35 cellular contexts compared by ENCODE assay signal in genomic region chr17:55381017-55381770, GRCh38.
"Had no signal": no experiment of that assay in that cellular context is flagged by ENCODE, and none has a peak within 500 bp of the region (broad histone marks: within the 10 kb centered on the region; RNA-seq: fewer than 3 reads in every experiment).

No MANE protein-coding gene starts in this region.

- H3K9me3 Mint-ChIP-seq: activated B cell treated with CpG ODN at 0.5 μM for 24 hours; activated CD4-positive, alpha-beta memory T cell treated with anti-CD3 and anti-CD28 coated beads for 36 hours; activated CD4-positive, alpha-beta T cell treated with anti-CD3 and anti-CD28 coated beads, Interleukin-2, amount 10 ng/mL, durations not matched to agents 24 days and 14 days; activated CD8-positive, alpha-beta T cell treated with anti-CD3 and anti-CD28 coated beads for 36 hours; activated naive CD4-positive, alpha-beta T cell treated with anti-CD3 and anti-CD28 coated beads for 36 hours; activated naive CD4-positive, alpha-beta T cell treated with anti-CD3 and anti-CD28 coated beads, Interleukin-2, amount 50 U/mL, for 72 hours; activated naive CD8-positive, alpha-beta T cell treated with anti-CD3 and anti-CD28 coated beads for 36 hours; activated T-cell treated with anti-CD3 and anti-CD28 coated beads, Interleukin-2, amount 50 U/mL, for 4 hours; activated T-cell treated with anti-CD3 and anti-CD28 coated beads, Interleukin-2, amount 50 U/mL, for 72 hours; activated T-helper 1 cell treated with anti-CD3 and anti-CD28 coated beads, Interleukin-12 subunit alpha, Interleukin-12 subunit beta, Interleukin-2, Interleukin-4 antibody, amounts not matched to agents 30 ng/mL and 10 ng/mL and 1 ng/mL, durations not matched to agents 14 hours and 24 hours and 36 hours; activated T-helper 17 cell treated with anti-CD3 and anti-CD28 coated beads, Interleukin-2, amount 50 U/mL, for 72 hours; T-helper 1 cell treated with Interleukin-12 subunit alpha and Interleukin-12 subunit beta and Interleukin-4 antibody, amounts not matched to agents 30 μg/mL and 1 μg/mL, for 36 hours; T-helper 2 cell treated with Interferon-gamma antibody and Interleukin-4, amounts not matched to agents 5 μg/mL and 100 μg/mL, for 36 hours had no signal

- H3K4me1 Mint-ChIP-seq: activated B cell treated with CpG ODN at 0.5 μM for 24 hours; activated CD4-positive, alpha-beta T cell treated with anti-CD3 and anti-CD28 coated beads, Interleukin-2, amount 10 ng/mL, durations not matched to agents 24 days and 14 days; activated naive CD8-positive, alpha-beta T cell treated with anti-CD3 and anti-CD28 coated beads for 36 hours; activated T-helper 17 cell treated with anti-CD3 and anti-CD28 coated beads, Interleukin-2, amount 50 U/mL, for 72 hours had no signal

- ATAC-seq: activated CD8-positive, alpha-beta T cell treated with anti-CD3 and anti-CD28 coated beads for 36 hours; activated naive CD4-positive, alpha-beta T cell treated with anti-CD3 and anti-CD28 coated beads, Interleukin-2, amount 50 U/mL, for 72 hours; activated T-cell treated with anti-CD3 and anti-CD28 coated beads, Interleukin-2, amount 50 U/mL, for 4 hours; activated T-cell treated with anti-CD3 and anti-CD28 coated beads, Interleukin-2, amount 50 U/mL, for 72 hours; activated T-helper 17 cell treated with anti-CD3 and anti-CD28 coated beads, Interleukin-2, amount 50 U/mL, for 72 hours; body of pancreas had no signal

- H3K27ac Mint-ChIP-seq: activated B cell treated with CpG ODN at 0.5 μM for 24 hours; activated CD4-positive, alpha-beta memory T cell treated with anti-CD3 and anti-CD28 coated beads for 36 hours; activated CD4-positive, alpha-beta T cell treated with anti-CD3 and anti-CD28 coated beads, Interleukin-2, amount 10 ng/mL, durations not matched to agents 24 days and 14 days; activated CD8-positive, alpha-beta T cell treated with anti-CD3 and anti-CD28 coated beads for 36 hours; activated naive CD4-positive, alpha-beta T cell treated with anti-CD3 and anti-CD28 coated beads for 36 hours; activated naive CD4-positive, alpha-beta T cell treated with anti-CD3 and anti-CD28 coated beads, Interleukin-2, amount 50 U/mL, for 72 hours; activated naive CD8-positive, alpha-beta T cell treated with anti-CD3 and anti-CD28 coated beads for 36 hours; activated T-cell treated with anti-CD3 and anti-CD28 coated beads, Interleukin-2, amount 50 U/mL, for 72 hours; activated T-helper 1 cell treated with anti-CD3 and anti-CD28 coated beads, Interleukin-12 subunit alpha, Interleukin-12 subunit beta, Interleukin-2, Interleukin-4 antibody, amounts not matched to agents 30 ng/mL and 10 ng/mL and 1 ng/mL, durations not matched to agents 14 hours and 24 hours and 36 hours; activated T-helper 17 cell treated with anti-CD3 and anti-CD28 coated beads, Interleukin-2, amount 50 U/mL, for 72 hours; T-helper 1 cell treated with Interleukin-12 subunit alpha and Interleukin-12 subunit beta and Interleukin-4 antibody, amounts not matched to agents 30 μg/mL and 1 μg/mL, for 36 hours; T-helper 2 cell treated with Interferon-gamma antibody and Interleukin-4, amounts not matched to agents 5 μg/mL and 100 μg/mL, for 36 hours had no signal

- H3K4me3 Mint-ChIP-seq: activated B cell treated with CpG ODN at 0.5 μM for 24 hours; activated CD4-positive, alpha-beta memory T cell treated with anti-CD3 and anti-CD28 coated beads for 36 hours; activated CD4-positive, alpha-beta T cell treated with anti-CD3 and anti-CD28 coated beads, Interleukin-2, amount 10 ng/mL, durations not matched to agents 24 days and 14 days; activated CD8-positive, alpha-beta T cell treated with anti-CD3 and anti-CD28 coated beads for 36 hours; activated naive CD4-positive, alpha-beta T cell treated with anti-CD3 and anti-CD28 coated beads for 36 hours; activated naive CD8-positive, alpha-beta T cell treated with anti-CD3 and anti-CD28 coated beads for 36 hours; activated T-cell treated with anti-CD3 and anti-CD28 coated beads, Interleukin-2, amount 50 U/mL, for 4 hours; activated T-cell treated with anti-CD3 and anti-CD28 coated beads, Interleukin-2, amount 50 U/mL, for 72 hours; activated T-helper 1 cell treated with anti-CD3 and anti-CD28 coated beads, Interleukin-12 subunit alpha, Interleukin-12 subunit beta, Interleukin-2, Interleukin-4 antibody, amounts not matched to agents 30 ng/mL and 10 ng/mL and 1 ng/mL, durations not matched to agents 14 hours and 24 hours and 36 hours; activated T-helper 17 cell treated with anti-CD3 and anti-CD28 coated beads, Interleukin-2, amount 50 U/mL, for 72 hours; T-helper 1 cell treated with Interleukin-12 subunit alpha and Interleukin-12 subunit beta and Interleukin-4 antibody, amounts not matched to agents 30 μg/mL and 1 μg/mL, for 36 hours; T-helper 2 cell treated with Interferon-gamma antibody and Interleukin-4, amounts not matched to agents 5 μg/mL and 100 μg/mL, for 36 hours had no signal

- H3K4me1 ChIP-seq: body of pancreas, breast epithelium had no signal

- H3K27ac ChIP-seq: adrenal gland, body of pancreas, brain microvascular endothelial cell, breast epithelium, VCaP had no signal

- DNase-seq: activated B cell treated with CpG ODN at 0.5 μM for 24 hours; activated CD4-positive, alpha-beta memory T cell treated with anti-CD3 and anti-CD28 coated beads for 36 hours; activated CD4-positive, alpha-beta T cell treated with anti-CD3 and anti-CD28 coated beads for 4 hours; activated CD4-positive, alpha-beta T cell treated with anti-CD3 and anti-CD28 coated beads, Interleukin-2, amount 10 ng/mL, durations not matched to agents 24 days and 14 days; activated CD4-positive, alpha-beta T cell treated with anti-CD3 and anti-CD28 coated beads, Interleukin-2, amount 50 U/mL, for 1 hour; activated CD4-positive, alpha-beta T cell treated with anti-CD3 and anti-CD28 coated beads, Interleukin-2, amount 50 U/mL, for 4 hours; activated CD4-positive, CD25-positive, alpha-beta regulatory T cell treated with anti-CD3 and anti-CD28 coated beads, Interleukin-2, amount 50 U/mL, for 72 hours; activated CD8-positive, alpha-beta memory T cell treated with anti-CD3 and anti-CD28 coated beads, Interleukin-2, amount 50 U/mL, for 4 hours; activated CD8-positive, alpha-beta T cell treated with anti-CD3 and anti-CD28 coated beads for 36 hours; activated effector memory CD4-positive, alpha-beta T cell treated with anti-CD3 and anti-CD28 coated beads, Interleukin-2, amount 50 U/mL, for 16 hours; activated gamma-delta T cell treated with Interleukin-2 at 50 U/mL for 16 hours; activated naive CD4-positive, alpha-beta T cell; activated naive CD4-positive, alpha-beta T cell treated with anti-CD3 and anti-CD28 coated beads for 36 hours; activated naive CD4-positive, alpha-beta T cell treated with anti-CD3 and anti-CD28 coated beads, Interleukin-2, amount 50 U/mL, for 16 hours; activated naive CD8-positive, alpha-beta T cell treated with anti-CD3 and anti-CD28 coated beads for 36 hours; activated T-cell treated with anti-CD3 and anti-CD28 coated beads for 4 hours; activated T-cell treated with anti-CD3 and anti-CD28 coated beads, Interleukin-2, amount 50 U/mL, for 1 hour; activated T-cell treated with anti-CD3 and anti-CD28 coated beads, Interleukin-2, amount 50 U/mL, for 4 hours; activated T-cell treated with anti-CD3 and anti-CD28 coated beads, Interleukin-2, amount 50 U/mL, for 72 hours; adrenal gland; amniotic stem cell; aorta; body of pancreas; brain microvascular endothelial cell; central memory CD4-positive, alpha-beta T cell; cerebellar nuclear complex; T-helper 2 cell; T-helper 9 cell had no signal

- H3K9me3 ChIP-seq: adrenal gland, body of pancreas, breast epithelium had no signal

- H3K4me3 ChIP-seq: adrenal gland, body of pancreas, breast epithelium had no signal

- H3K36me3 ChIP-seq: adrenal gland, brain microvascular endothelial cell, breast epithelium had no signal

- H3K27me3 Mint-ChIP-seq: activated CD4-positive, alpha-beta memory T cell treated with anti-CD3 and anti-CD28 coated beads for 36 hours; activated naive CD8-positive, alpha-beta T cell treated with anti-CD3 and anti-CD28 coated beads for 36 hours had no signal

- H3K27me3 ChIP-seq: adrenal gland, body of pancreas, brain microvascular endothelial cell, breast epithelium had no signal

- H3K36me3 Mint-ChIP-seq: activated CD4-positive, alpha-beta memory T cell treated with anti-CD3 and anti-CD28 coated beads for 36 hours; activated naive CD4-positive, alpha-beta T cell treated with anti-CD3 and anti-CD28 coated beads, Interleukin-2, amount 50 U/mL, for 72 hours; activated naive CD8-positive, alpha-beta T cell treated with anti-CD3 and anti-CD28 coated beads for 36 hours had no signal
